ENCODE assay signal across 22 cellular contexts in genomic region chr5:32195265-32195664, GRCh38.
"Had no signal": no experiment of that assay in that cellular context is flagged by ENCODE, and none has a peak within 500 bp of the region (broad histone marks: within the 10 kb centered on the region; RNA-seq: fewer than 3 reads in every experiment).

No MANE protein-coding gene starts in this region.

- H3K27ac Mint-ChIP-seq: naive thymus-derived CD4-positive, alpha-beta T cell; stimulated activated naive CD8-positive, alpha-beta T cell treated with anti-CD3 and anti-CD28 coated beads, Interleukin-15, amount 100 ng/mL, for 72 hours had no signal

- H3K9me3 ChIP-seq: prostate gland, right atrium auricular region, suprapubic skin, transverse colon, vagina had no signal

- H3K36me3 ChIP-seq: prostate gland, right atrium auricular region, suprapubic skin, transverse colon, vagina had no signal

- H3K27me3 ChIP-seq: dorsolateral prefrontal cortex, right atrium auricular region, suprapubic skin, transverse colon, vagina had no signal

- H3K4me1 ChIP-seq: prostate gland had no signal

- H3K4me1 Mint-ChIP-seq: nephron progenitor cell had no signal

- H3K36me3 Mint-ChIP-seq: naive thymus-derived CD4-positive, alpha-beta T cell had no signal

- H3K9me3 Mint-ChIP-seq: naive thymus-derived CD4-positive, alpha-beta T cell; stimulated activated naive CD8-positive, alpha-beta T cell treated with anti-CD3 and anti-CD28 coated beads, Interleukin-15, amount 100 ng/mL, for 72 hours had no signal

- ATAC-seq: naive thymus-derived CD4-positive, alpha-beta T cell; sciatic nerve; stimulated activated naive CD8-positive, alpha-beta T cell treated with anti-CD3 and anti-CD28 coated beads, Interleukin-15, amount 100 ng/mL, for 72 hours had no signal

- H3K27ac ChIP-seq: dorsolateral prefrontal cortex, right atrium auricular region, suprapubic skin, transverse colon, vagina had no signal

- H3K4me3 ChIP-seq: dorsolateral prefrontal cortex, prostate gland, right atrium auricular region, smooth muscle cell, suprapubic skin, transverse colon, vagina had no signal

- H3K4me3 Mint-ChIP-seq: naive thymus-derived CD4-positive, alpha-beta T cell; nephron progenitor cell; stimulated activated naive CD8-positive, alpha-beta T cell treated with anti-CD3 and anti-CD28 coated beads, Interleukin-15, amount 100 ng/mL, for 72 hours had no signal

- DNase-seq: dorsolateral prefrontal cortex; effector CD4-positive, alpha-beta T cell; head of caudate nucleus; mammary epithelial cell; mesendoderm; midbrain; naive thymus-derived CD4-positive, alpha-beta T cell; nephron progenitor cell; nucleus accumbens; stimulated activated CD4-positive, alpha-beta T cell treated with anti-CD3 and anti-CD28 coated beads, Interleukin-12 subunit alpha, Interleukin-12 subunit beta, amount 100 ng/mL, for 4 hours; stimulated activated CD4-positive, alpha-beta T cell treated with anti-CD3 and anti-CD28 coated beads, Interleukin-1b, Interleukin-23, amount 100 ng/mL, for 48 hours; stimulated activated CD4-positive, alpha-beta T cell treated with anti-CD3 and anti-CD28 coated beads, Interleukin-4, amount 100 ng/mL, for 1 hour; stimulated activated CD8-positive, alpha-beta memory T cell treated with anti-CD3 and anti-CD28 coated beads, Interleukin-4, amount 100 ng/mL, for 48 hours; stimulated activated naive CD4-positive, alpha-beta T cell; stimulated activated naive CD8-positive, alpha-beta T cell treated with anti-CD3 and anti-CD28 coated beads, Interleukin-15, amount 100 ng/mL, for 72 hours; transverse colon had no signal
